8 cellular contexts compared by ENCODE assay signal in genomic region chr2:11583840-11584529, GRCh38. TPM values are rescaled to one million over a fixed set of nuclear protein-coding genes. Genes with fewer than 3 reads are reported as not detected.
A peak's percentile ranks its signal among the peaks of the same experiment; 100 is the strongest.
DNase-seq lines count a peak whose midpoint lies in the region; ATAC-seq and TF ChIP-seq lines count a peak whose summit lies in the region.

No MANE protein-coding gene starts in this region.

- H3K9ac ChIP-seq in fibroblast of lung (ENCODE audit: insufficient read depth, low read length) (no peak overlapping the region), neural progenitor cell (no peak overlapping the region)

- H3K79me2 ChIP-seq in fibroblast of lung (ENCODE audit: control insufficient read depth, insufficient read depth, low read length) (no peaks in the 10 kb centered on the region), neural progenitor cell (ENCODE audit: low read depth) (no peaks in the 10 kb centered on the region)

- peak overlapping the region; percentile 81 for H3K27ac Mint-ChIP-seq in neural progenitor cell

- peaks cover 48% of the 10 kb centered on the region for H3K4me1 Mint-ChIP-seq in neural progenitor cell

- TF ChIP-seq CTCF in fibroblast of lung (conservative IDR thresholded peaks at IDR 0.05 in 1 of 2, IDR thresholded peaks at IDR 0.05 in 1 of 2; ENCODE audit: low read depth in 1 of 2, low read length in 2 of 2): peak; percentile 87 to 90
- peak; percentile 90 for TF ChIP-seq CTCF in neural progenitor cell (IDR thresholded peaks at IDR 0.05)
- peak in 6 of 7 experiments; percentile 22 to 83 (median 78) for TF ChIP-seq CTCF in stomach (IDR thresholded peaks at IDR 0.05)

- H2AFZ ChIP-seq in fibroblast of lung (ENCODE audit: low read length) (no peak overlapping the region), neural progenitor cell (replicated peaks) (no peak overlapping the region)

- no peak overlapping the region for H3K4me3 ChIP-seq in fibroblast of lung (replicated peaks in 1 of 4; ENCODE audit: control extremely low read depth in 1 of 4, insufficient read depth in 1 of 4, low read depth in 3 of 4, low read length in 4 of 4)
- H3K4me3 ChIP-seq in neural progenitor cell: no peak overlapping the region
- no peak overlapping the region for H3K4me3 ChIP-seq in stomach

- peaks cover 8% of the 10 kb centered on the region for H3K27me3 ChIP-seq in fibroblast of lung (ENCODE audit: control insufficient read depth, insufficient read depth, low read length)
- H3K27me3 ChIP-seq in neural progenitor cell: no peaks in the 10 kb centered on the region
- no peaks in the 10 kb centered on the region for H3K27me3 ChIP-seq in stomach

- H4K20me1 ChIP-seq in fibroblast of lung (ENCODE audit: control insufficient read depth, extremely low read depth, insufficient read depth, low read length) (no peaks in the 10 kb centered on the region), neural progenitor cell (ENCODE audit: low read depth) (peaks cover 12% of the 10 kb centered on the region)

- H3K4me1 ChIP-seq in fibroblast of lung (ENCODE audit: control insufficient read depth, extremely low read depth, insufficient read depth, low read length): peaks cover 3% of the 10 kb centered on the region
- peaks cover 15% of the 10 kb centered on the region for H3K4me1 ChIP-seq in neural progenitor cell
- H3K4me1 ChIP-seq in stomach: peaks cover 0 to 24% (median 16%) of the 10 kb centered on the region in 4 donors

- H3K27me3 Mint-ChIP-seq in neural progenitor cell (ENCODE audit: insufficient read depth, low read depth): peaks cover 13% of the 10 kb centered on the region

- peaks cover 17% of the 10 kb centered on the region for H3F3A ChIP-seq in neural progenitor cell (ENCODE audit: low read depth)

- no peak for TF ChIP-seq EP300 in stomach (IDR thresholded peaks at IDR 0.05)

- no peak for TF ChIP-seq POLR2A in stomach (IDR thresholded peaks at IDR 0.05)

- intact Hi-C loops in stomach (cut with DNase I; ENCODE audit: low total_unique reads): loop anchor here (10.0 kb wide), 1 partner anchor 449 kb away; a partner anchor contains a TSS

- 47 to 52% (median 50%) methylated on average over 14 of the region's 14 CpGs for WGBS in stomach, 5 donors

- H3K9me3 ChIP-seq in fibroblast of lung (ENCODE audit: control insufficient read depth, insufficient read depth, low read depth, low read length): no peaks in the 10 kb centered on the region
- no peaks in the 10 kb centered on the region for H3K9me3 ChIP-seq in neural progenitor cell (ENCODE audit: low read depth)
- H3K9me3 ChIP-seq in stomach: no peaks in the 10 kb centered on the region

- ATAC-seq in GM19467 (IDR thresholded peaks at IDR 0.05; ENCODE audit: unreplicated experiment): peak; percentile 58

- H3K4me3 Mint-ChIP-seq in neural progenitor cell: no peak overlapping the region

- peaks cover 55% of the 10 kb centered on the region for H3K36me3 Mint-ChIP-seq in neural progenitor cell

- no peaks in the 10 kb centered on the region for H3K36me3 ChIP-seq in fibroblast of lung (ENCODE audit: control insufficient read depth, insufficient read depth, low read length)
- no peaks in the 10 kb centered on the region for H3K36me3 ChIP-seq in neural progenitor cell
- H3K36me3 ChIP-seq in stomach: no peaks in the 10 kb centered on the region

- H3K9me3 Mint-ChIP-seq in neural progenitor cell: no peaks in the 10 kb centered on the region

- in situ Hi-C loops in Caki2 (cut with HindIII; ENCODE audit: low pct_unique_long_range_greater_than_20kb, low sequenced_read_pairs): no loop called here

- DNase-seq in Caki2 (ENCODE audit: low read depth) (peak; percentile 85), HK-2 (ENCODE audit: unreplicated experiment) (peak; percentile 81), OCI-M1 (lab: John Stamatoyannopoulos, UW) (peak; percentile 87), activated T-cell treated with anti-CD3 and anti-CD28 coated beads for 4 hours (peak; percentile 77), fibroblast of lung (ENCODE audit: low read depth in 2 of 2) (peak; percentile 94 to 95), neural progenitor cell (ENCODE audit: low spot score) (peak; percentile 79), stomach (peak; percentile 71)

- H3K4me2 ChIP-seq in fibroblast of lung (ENCODE audit: extremely low read depth, insufficient read depth, low read length) (peak overlapping the region; percentile 48), neural progenitor cell (no peak overlapping the region)

- H3K27ac ChIP-seq in fibroblast of lung (ENCODE audit: insufficient read depth, low read length) (no peak overlapping the region), neural progenitor cell (no peak overlapping the region), stomach (peak overlapping the region in 4 of 5 donors; percentile 31 to 70 (median 60))

RNA-seq across cellular contexts. Expression of gene GREB1, which starts 50.1 kb away (rescaled TPM):
- 0.20 and 0.91 TPM in 2 replicates for total RNA-seq in Caki2 (2014; rRNA removed; shearing (Covaris generic); ENCODE audit: low replicate concordance)
- 0.51 and 2.0 TPM in 2 replicates for total RNA-seq in fibroblast of lung
- 0.06 TPM in 2 replicates for polyA plus RNA-seq in fibroblast of lung
- polyA plus RNA-seq in fibroblast of lung (2012): 0.12 and 0.19 TPM in 2 replicates
- polyA minus RNA-seq in fibroblast of lung (ENCODE audit: low replicate concordance): 0.24 TPM in 1 of 2 replicates, not detected in the other
- total RNA-seq in neural progenitor cell (ENCODE audit: low replicate concordance): 30.8 and 33.2 TPM in 2 replicates
- total RNA-seq in stomach: 10 to 100 TPM in 3 of 5 donors, 1 to 10 TPM in 2; 1.3 to 37.9 (median 11.0) TPM
- polyA plus RNA-seq in stomach: 1 to 10 TPM in 2 of 3 donors, under 1 TPM in 1; 0.88 to 2.4 (median 1.5) TPM

Comparison
In these comparisons a context has a peak if more than half of its experiments do, and no peak if none do; other contexts are left out.
1. H3K27ac ChIP-seq: peak in stomach (4 of 5); none in fibroblast of lung (single experiment) and neural progenitor cell (single experiment).
2. Peak in every context shown above with its lines, with median percentiles within 50 percentile points of each other: DNase-seq and CTCF ChIP-seq.